In genomic region chr14:43316427-43316826, GRCh38 we compare ENCODE assay signal across 37 cellular contexts.
"Had no signal": no experiment of that assay in that cellular context is flagged by ENCODE, and none has a peak within 500 bp of the region (broad histone marks: within the 10 kb centered on the region; RNA-seq: fewer than 3 reads in every experiment).

No MANE protein-coding gene starts in this region.

- H3K9me3 ChIP-seq: adrenal gland, ascending aorta, body of pancreas, breast epithelium had no signal

- H3K4me1 ChIP-seq: adrenal gland, ascending aorta, body of pancreas had no signal

- H3K4me3 Mint-ChIP-seq: activated naive CD4-positive, alpha-beta T cell treated with anti-CD3 and anti-CD28 coated beads for 36 hours; activated naive CD4-positive, alpha-beta T cell treated with anti-CD3 and anti-CD28 coated beads, Interleukin-2, amount 10 ng/mL, durations not matched to agents 7 days and 5 days; activated naive CD4-positive, alpha-beta T cell treated with anti-CD3 and anti-CD28 coated beads, Interleukin-2, amount 50 U/mL, for 24 hours; activated naive CD8-positive, alpha-beta T cell; activated naive CD8-positive, alpha-beta T cell treated with anti-CD3 and anti-CD28 coated beads for 36 hours; activated naive CD8-positive, alpha-beta T cell treated with anti-CD3 and anti-CD28 coated beads, Interleukin-2, amount 10 ng/mL, durations not matched to agents 7 days and 5 days; activated T-cell treated with anti-CD3 and anti-CD28 coated beads, Interleukin-2, amount 50 U/mL, for 24 hours; activated T-cell treated with anti-CD3 and anti-CD28 coated beads, Interleukin-2, amount 50 U/mL, for 4 hours; activated T-cell treated with anti-CD3 and anti-CD28 coated beads, Interleukin-2, amount 50 U/mL, for 72 hours; activated T-helper 1 cell treated with anti-CD3 and anti-CD28 coated beads, Interleukin-12 subunit alpha, Interleukin-12 subunit beta, Interleukin-2, Interleukin-4 antibody, amounts not matched to agents 30 ng/mL and 10 ng/mL and 1 ng/mL, durations not matched to agents 14 hours and 24 hours and 36 hours; activated T-helper 17 cell treated with anti-CD3 and anti-CD28 coated beads, Interleukin-2, amount 50 U/mL, for 72 hours; brain; central memory CD8-positive, alpha-beta T cell had no signal

- H3K4me1 Mint-ChIP-seq: activated naive CD4-positive, alpha-beta T cell treated with anti-CD3 and anti-CD28 coated beads, Interleukin-2, amount 10 ng/mL, durations not matched to agents 7 days and 5 days; activated naive CD4-positive, alpha-beta T cell treated with anti-CD3 and anti-CD28 coated beads, Interleukin-2, amount 50 U/mL, for 24 hours; activated naive CD8-positive, alpha-beta T cell treated with anti-CD3 and anti-CD28 coated beads for 36 hours; activated naive CD8-positive, alpha-beta T cell treated with anti-CD3 and anti-CD28 coated beads, Interleukin-2, amount 10 ng/mL, durations not matched to agents 7 days and 5 days; activated T-helper 17 cell treated with anti-CD3 and anti-CD28 coated beads, Interleukin-2, amount 50 U/mL, for 72 hours; brain; central memory CD8-positive, alpha-beta T cell had no signal

- H3K4me3 ChIP-seq: adrenal gland, ascending aorta, body of pancreas, breast epithelium, cardiac muscle cell had no signal

- H3K27me3 Mint-ChIP-seq: activated naive CD4-positive, alpha-beta T cell treated with anti-CD3 and anti-CD28 coated beads, Interleukin-2, amount 10 ng/mL, durations not matched to agents 7 days and 5 days; activated naive CD4-positive, alpha-beta T cell treated with anti-CD3 and anti-CD28 coated beads, Interleukin-2, amount 50 U/mL, for 24 hours; activated naive CD8-positive, alpha-beta T cell; activated naive CD8-positive, alpha-beta T cell treated with anti-CD3 and anti-CD28 coated beads for 36 hours; activated naive CD8-positive, alpha-beta T cell treated with anti-CD3 and anti-CD28 coated beads, Interleukin-2, amount 10 ng/mL, durations not matched to agents 7 days and 5 days; activated T-cell treated with anti-CD3 and anti-CD28 coated beads, Interleukin-2, amount 50 U/mL, for 24 hours; activated T-helper 17 cell treated with anti-CD3 and anti-CD28 coated beads, Interleukin-2, amount 50 U/mL, for 72 hours; brain; central memory CD8-positive, alpha-beta T cell had no signal

- DNase-seq: activated effector memory CD4-positive, alpha-beta T cell treated with anti-CD3 and anti-CD28 coated beads, Interleukin-2, amount 50 U/mL, for 16 hours; activated effector memory CD4-positive, alpha-beta T cell treated with Interleukin-2 at 50 U/mL for 16 hours; activated gamma-delta T cell; activated gamma-delta T cell treated with Interleukin-2 at 50 U/mL for 16 hours; activated naive CD4-positive, alpha-beta T cell; activated naive CD4-positive, alpha-beta T cell treated with anti-CD3 and anti-CD28 coated beads for 36 hours; activated naive CD4-positive, alpha-beta T cell treated with anti-CD3 and anti-CD28 coated beads, Interleukin-2, amount 10 ng/mL, durations not matched to agents 7 days and 5 days; activated naive CD4-positive, alpha-beta T cell treated with anti-CD3 and anti-CD28 coated beads, Interleukin-2, amount 50 U/mL, for 16 hours; activated naive CD4-positive, alpha-beta T cell treated with Interleukin-2 at 50 U/mL for 16 hours; activated naive CD8-positive, alpha-beta T cell treated with anti-CD3 and anti-CD28 coated beads for 36 hours; activated naive CD8-positive, alpha-beta T cell treated with anti-CD3 and anti-CD28 coated beads, Interleukin-2, amount 10 ng/mL, durations not matched to agents 7 days and 5 days; activated T-cell treated with anti-CD3 and anti-CD28 coated beads, Interleukin-2, amount 50 U/mL, for 1 hour; activated T-cell treated with anti-CD3 and anti-CD28 coated beads, Interleukin-2, amount 50 U/mL, for 24 hours; activated T-cell treated with anti-CD3 and anti-CD28 coated beads, Interleukin-2, amount 50 U/mL, for 4 hours; activated T-cell treated with anti-CD3 and anti-CD28 coated beads, Interleukin-2, amount 50 U/mL, for 48 hours; activated T-cell treated with anti-CD3 and anti-CD28 coated beads, Interleukin-2, amount 50 U/mL, for 72 hours; adrenal gland; amniotic stem cell; amygdala; anterior cingulate cortex; aorta; body of pancreas; brain microvascular endothelial cell; caudate nucleus; central memory CD4-positive, alpha-beta T cell; cerebellar nuclear complex had no signal

- H3K27ac Mint-ChIP-seq: activated naive CD4-positive, alpha-beta T cell treated with anti-CD3 and anti-CD28 coated beads for 36 hours; activated naive CD4-positive, alpha-beta T cell treated with anti-CD3 and anti-CD28 coated beads, Interleukin-2, amount 10 ng/mL, durations not matched to agents 7 days and 5 days; activated naive CD4-positive, alpha-beta T cell treated with anti-CD3 and anti-CD28 coated beads, Interleukin-2, amount 50 U/mL, for 24 hours; activated naive CD4-positive, alpha-beta T cell treated with anti-CD3 and anti-CD28 coated beads, Interleukin-2, amount 50 U/mL, for 72 hours; activated naive CD8-positive, alpha-beta T cell; activated naive CD8-positive, alpha-beta T cell treated with anti-CD3 and anti-CD28 coated beads for 36 hours; activated naive CD8-positive, alpha-beta T cell treated with anti-CD3 and anti-CD28 coated beads, Interleukin-2, amount 10 ng/mL, durations not matched to agents 7 days and 5 days; activated T-cell treated with anti-CD3 and anti-CD28 coated beads, Interleukin-2, amount 50 U/mL, for 24 hours; activated T-cell treated with anti-CD3 and anti-CD28 coated beads, Interleukin-2, amount 50 U/mL, for 72 hours; activated T-helper 1 cell treated with anti-CD3 and anti-CD28 coated beads, Interleukin-12 subunit alpha, Interleukin-12 subunit beta, Interleukin-2, Interleukin-4 antibody, amounts not matched to agents 30 ng/mL and 10 ng/mL and 1 ng/mL, durations not matched to agents 14 hours and 24 hours and 36 hours; activated T-helper 17 cell treated with anti-CD3 and anti-CD28 coated beads, Interleukin-2, amount 50 U/mL, for 72 hours; activated T-helper 2 cell treated with anti-CD3 and anti-CD28 coated beads, Interferon-gamma antibody, Interleukin-2, Interleukin-4, amounts not matched to agents 10 μg/mL and 5 μg/mL and 100 μg/mL, durations not matched to agents 14 hours and 24 hours and 36 hours; brain had no signal

- H3K9me3 Mint-ChIP-seq: activated T-cell treated with anti-CD3 and anti-CD28 coated beads, Interleukin-2, amount 50 U/mL, for 4 hours; activated T-cell treated with anti-CD3 and anti-CD28 coated beads, Interleukin-2, amount 50 U/mL, for 72 hours had no signal

- H3K36me3 ChIP-seq: adrenal gland, ascending aorta, brain microvascular endothelial cell, breast epithelium, cardiac muscle cell had no signal

- ATAC-seq: activated naive CD4-positive, alpha-beta T cell treated with anti-CD3 and anti-CD28 coated beads, Interleukin-2, amount 50 U/mL, for 72 hours; activated T-cell treated with anti-CD3 and anti-CD28 coated beads, Interleukin-2, amount 50 U/mL, for 4 hours; activated T-cell treated with anti-CD3 and anti-CD28 coated beads, Interleukin-2, amount 50 U/mL, for 72 hours; activated T-helper 17 cell treated with anti-CD3 and anti-CD28 coated beads, Interleukin-2, amount 50 U/mL, for 72 hours; body of pancreas had no signal

- H3K27ac ChIP-seq: adrenal gland, ascending aorta, body of pancreas, brain microvascular endothelial cell, breast epithelium, cardiac muscle cell had no signal

- H3K27me3 ChIP-seq: adrenal gland, ascending aorta, body of pancreas, brain microvascular endothelial cell, breast epithelium, cardiac muscle cell had no signal

- H3K36me3 Mint-ChIP-seq: activated naive CD4-positive, alpha-beta T cell treated with anti-CD3 and anti-CD28 coated beads, Interleukin-2, amount 10 ng/mL, durations not matched to agents 7 days and 5 days; activated naive CD4-positive, alpha-beta T cell treated with anti-CD3 and anti-CD28 coated beads, Interleukin-2, amount 50 U/mL, for 24 hours; activated naive CD4-positive, alpha-beta T cell treated with anti-CD3 and anti-CD28 coated beads, Interleukin-2, amount 50 U/mL, for 72 hours; activated naive CD8-positive, alpha-beta T cell; activated naive CD8-positive, alpha-beta T cell treated with anti-CD3 and anti-CD28 coated beads for 36 hours; activated naive CD8-positive, alpha-beta T cell treated with anti-CD3 and anti-CD28 coated beads, Interleukin-2, amount 10 ng/mL, durations not matched to agents 7 days and 5 days; brain had no signal
